ENCODE assay signal across 1 cellular context in the genomic region with DNA sequence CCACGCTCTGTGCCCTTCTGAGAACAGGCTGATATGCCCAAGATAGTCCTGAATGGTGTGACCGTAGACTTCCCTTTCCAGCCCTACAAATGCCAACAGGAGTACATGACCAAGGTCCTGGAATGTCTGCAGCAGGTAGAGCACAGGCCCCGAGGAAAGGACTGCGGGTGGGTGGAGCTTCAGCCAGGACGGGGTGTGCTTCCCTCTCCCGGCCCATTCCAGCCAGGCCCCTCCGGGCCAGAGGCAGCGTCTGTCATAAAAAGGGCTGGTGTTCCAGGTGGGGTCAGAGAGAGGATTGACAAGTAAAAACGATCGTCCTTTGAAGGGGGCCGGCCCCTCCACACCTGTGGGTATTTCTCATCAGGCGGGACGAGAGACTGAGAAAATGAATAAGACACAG.
TF ChIP-seq lines count a peak whose summit lies in the region.

No MANE protein-coding gene starts in this region.

TF ChIP-seq in liver, 16 proteins besides CTCF, POLR2A, EP300 and RAD21 (continued from another document):
- TF ChIP-seq REST (IDR thresholded peaks at IDR 0.05) (no peak), EGR1 (IDR thresholded peaks at IDR 0.05; ENCODE audit: low read depth in 2 of 2) (no peak), SP1 (IDR thresholded peaks at IDR 0.05) (no peak), GABPA (IDR thresholded peaks at IDR 0.05 in 1 of 2, conservative IDR thresholded peaks at IDR 0.05 in 1 of 2) (no peak)
